Comparison of ENCODE assay signal across 1 cellular context in the genomic region with DNA sequence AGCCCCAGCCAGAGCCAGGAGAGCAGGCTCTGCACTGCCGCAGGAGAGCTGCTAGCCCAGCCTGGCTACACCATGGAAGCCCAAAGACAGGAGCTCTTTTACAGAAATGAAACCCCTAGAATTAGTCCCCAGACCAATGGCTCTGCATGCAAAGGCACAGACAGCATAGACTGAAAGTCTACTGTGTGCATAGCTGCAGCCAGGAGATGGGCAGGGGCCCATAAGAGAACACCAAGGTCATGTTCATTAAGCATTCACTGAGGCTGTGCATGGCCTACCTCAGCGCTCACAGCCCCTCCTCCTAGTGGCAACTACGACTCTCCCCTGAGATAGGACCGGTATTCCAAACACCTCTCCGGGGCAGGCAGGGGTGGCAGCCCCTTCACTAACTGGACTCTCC.
TF ChIP-seq lines count a peak whose summit lies in the region.

No MANE protein-coding gene starts in this region.

TF ChIP-seq in HepG2, 621 proteins besides CTCF, POLR2A, EP300 and RAD21 (continued from another document and continues in another):
- 0 out of 2 replicates have a peak, but pooled peaks have one; percentile 50 for TF ChIP-seq ZNF691 (CRISPR knock-in tag; IDR thresholded peaks at IDR 0.05; ENCODE audit: borderline replicate concordance, low read depth)
- TF ChIP-seq ZEB1 (IDR thresholded peaks at IDR 0.05; ENCODE audit: insufficient replicate concordance, low read depth) = no peak
- TF ChIP-seq ZNF292 (CRISPR knock-in tag; IDR thresholded peaks at IDR 0.05; ENCODE audit: borderline replicate concordance, low read depth) = peak; percentile 28; the same call in 1 of the 2 replicates
- no peak for TF ChIP-seq ZBTB37 (CRISPR knock-in tag; IDR thresholded peaks at IDR 0.05)
- TF ChIP-seq, protein P1, sequence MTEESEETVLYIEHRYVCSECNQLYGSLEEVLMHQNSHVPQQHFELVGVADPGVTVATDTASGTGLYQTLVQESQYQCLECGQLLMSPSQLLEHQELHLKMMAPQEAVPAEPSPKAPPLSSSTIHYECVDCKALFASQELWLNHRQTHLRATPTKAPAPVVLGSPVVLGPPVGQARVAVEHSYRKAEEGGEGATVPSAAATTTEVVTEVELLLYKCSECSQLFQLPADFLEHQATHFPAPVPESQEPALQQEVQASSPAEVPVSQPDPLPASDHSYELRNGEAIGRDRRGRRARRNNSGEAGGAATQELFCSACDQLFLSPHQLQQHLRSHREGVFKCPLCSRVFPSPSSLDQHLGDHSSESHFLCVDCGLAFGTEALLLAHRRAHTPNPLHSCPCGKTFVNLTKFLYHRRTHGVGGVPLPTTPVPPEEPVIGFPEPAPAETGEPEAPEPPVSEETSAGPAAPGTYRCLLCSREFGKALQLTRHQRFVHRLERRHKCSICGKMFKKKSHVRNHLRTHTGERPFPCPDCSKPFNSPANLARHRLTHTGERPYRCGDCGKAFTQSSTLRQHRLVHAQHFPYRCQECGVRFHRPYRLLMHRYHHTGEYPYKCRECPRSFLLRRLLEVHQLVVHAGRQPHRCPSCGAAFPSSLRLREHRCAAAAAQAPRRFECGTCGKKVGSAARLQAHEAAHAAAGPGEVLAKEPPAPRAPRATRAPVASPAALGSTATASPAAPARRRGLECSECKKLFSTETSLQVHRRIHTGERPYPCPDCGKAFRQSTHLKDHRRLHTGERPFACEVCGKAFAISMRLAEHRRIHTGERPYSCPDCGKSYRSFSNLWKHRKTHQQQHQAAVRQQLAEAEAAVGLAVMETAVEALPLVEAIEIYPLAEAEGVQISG (CRISPR knock-in tag; IDR thresholded peaks at IDR 0.05) = 0 out of 2 replicates have a peak, but pooled peaks have one; percentile 19
- TF ChIP-seq, protein P2, sequence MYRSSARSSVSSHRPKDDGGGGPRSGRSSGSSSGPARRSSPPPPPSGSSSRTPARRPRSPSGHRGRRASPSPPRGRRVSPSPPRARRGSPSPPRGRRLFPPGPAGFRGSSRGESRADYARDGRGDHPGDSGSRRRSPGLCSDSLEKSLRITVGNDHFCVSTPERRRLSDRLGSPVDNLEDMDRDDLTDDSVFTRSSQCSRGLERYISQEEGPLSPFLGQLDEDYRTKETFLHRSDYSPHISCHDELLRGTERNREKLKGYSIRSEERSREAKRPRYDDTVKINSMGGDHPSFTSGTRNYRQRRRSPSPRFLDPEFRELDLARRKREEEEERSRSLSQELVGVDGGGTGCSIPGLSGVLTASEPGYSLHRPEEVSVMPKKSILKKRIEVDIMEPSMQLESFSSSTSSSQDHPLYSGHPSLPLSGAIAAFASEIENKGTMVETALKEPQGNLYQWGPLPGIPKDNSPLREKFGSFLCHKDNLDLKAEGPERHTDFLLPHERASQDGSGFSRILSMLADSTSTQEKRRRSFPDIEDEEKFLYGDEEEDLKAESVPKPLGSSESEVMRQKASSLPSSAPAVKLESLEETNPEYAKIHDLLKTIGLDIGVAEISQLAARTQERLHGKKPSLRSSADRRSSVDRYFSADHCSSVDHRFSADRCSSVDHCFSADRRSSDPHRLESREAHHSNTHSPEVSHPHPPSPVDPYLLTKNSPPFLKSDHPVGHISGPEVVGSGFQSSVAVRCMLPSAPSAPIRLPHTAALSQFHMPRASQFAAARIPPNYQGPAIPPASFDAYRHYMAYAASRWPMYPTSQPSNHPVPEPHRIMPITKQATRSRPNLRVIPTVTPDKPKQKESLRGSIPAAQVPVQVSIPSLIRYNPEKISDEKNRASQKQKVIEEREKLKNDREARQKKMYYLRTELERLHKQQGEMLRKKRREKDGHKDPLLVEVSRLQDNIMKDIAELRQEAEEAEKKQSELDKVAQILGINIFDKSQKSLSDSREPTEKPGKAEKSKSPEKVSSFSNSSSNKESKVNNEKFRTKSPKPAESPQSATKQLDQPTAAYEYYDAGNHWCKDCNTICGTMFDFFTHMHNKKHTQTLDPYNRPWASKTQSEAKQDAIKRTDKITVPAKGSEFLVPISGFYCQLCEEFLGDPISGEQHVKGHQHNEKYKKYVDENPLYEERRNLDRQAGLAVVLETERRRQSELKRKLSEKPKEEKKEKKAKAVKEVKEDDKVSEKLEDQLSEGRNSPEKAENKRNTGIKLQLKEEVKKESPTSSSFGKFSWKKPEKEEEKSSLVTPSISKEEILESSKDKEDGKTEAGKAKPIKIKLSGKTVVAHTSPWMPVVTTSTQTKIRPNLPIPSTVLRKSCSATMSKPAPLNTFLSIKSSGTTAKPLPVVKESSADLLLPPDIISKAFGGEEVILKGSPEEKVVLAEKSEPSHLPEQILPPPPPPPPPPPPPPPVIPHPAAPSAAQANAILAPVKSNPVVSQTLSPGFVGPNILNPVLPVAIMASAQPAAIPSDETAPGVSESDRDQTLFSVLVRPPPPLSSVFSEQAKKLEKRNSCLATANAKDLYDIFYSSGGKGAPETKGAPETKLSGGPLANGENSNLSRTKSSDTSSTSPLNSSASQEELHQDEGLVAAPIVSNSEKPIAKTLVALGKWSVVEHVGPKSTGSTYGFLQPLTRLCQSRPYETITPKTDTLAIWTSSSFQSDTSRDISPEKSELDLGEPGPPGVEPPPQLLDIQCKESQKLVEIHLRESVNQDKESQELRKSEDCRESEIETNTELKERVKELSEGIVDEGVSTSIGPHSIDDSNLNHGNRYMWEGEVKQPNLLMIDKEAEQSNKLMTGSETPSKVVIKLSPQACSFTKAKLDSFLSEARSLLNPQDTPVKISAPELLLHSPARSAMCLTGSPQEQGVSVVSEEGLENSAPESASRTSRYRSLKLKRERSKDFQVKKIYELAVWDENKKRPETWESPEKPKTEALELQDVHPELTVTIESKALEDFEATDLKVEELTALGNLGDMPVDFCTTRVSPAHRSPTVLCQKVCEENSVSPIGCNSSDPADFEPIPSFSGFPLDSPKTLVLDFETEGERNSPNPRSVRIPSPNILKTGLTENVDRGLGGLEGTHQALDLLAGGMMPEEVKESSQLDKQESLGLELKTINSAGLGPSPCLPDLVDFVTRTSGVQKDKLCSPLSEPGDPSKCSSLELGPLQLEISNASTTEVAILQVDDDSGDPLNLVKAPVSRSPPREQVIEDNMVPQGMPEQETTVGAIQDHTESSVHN (CRISPR knock-in tag; IDR thresholded peaks at IDR 0.05) = peak; percentile 59; the same call in 1 of the 2 replicates
- no peak for TF ChIP-seq ATF7 (IDR thresholded peaks at IDR 0.05)
- 0 out of 2 replicates have a peak, but pooled peaks have one; percentile 2 for TF ChIP-seq ATF7 (CRISPR knock-in tag; IDR thresholded peaks at IDR 0.05)
- peak; percentile 30; the same call in 1 of the 2 replicates for TF ChIP-seq ARID5B (CRISPR knock-in tag; IDR thresholded peaks at IDR 0.05)
- TF ChIP-seq RARA (CRISPR knock-in tag; IDR thresholded peaks at IDR 0.05) = peak; percentile 40; the same call in 1 of the 2 replicates
- peak; percentile 8; the same call in 1 of the 2 replicates for TF ChIP-seq UBTF (CRISPR knock-in tag; IDR thresholded peaks at IDR 0.05)
- 0 out of 2 replicates have a peak, but pooled peaks have one; percentile 19 for TF ChIP-seq FOSL2 (CRISPR knock-in tag; IDR thresholded peaks at IDR 0.05)
- TF ChIP-seq ZNF766 (CRISPR knock-in tag; IDR thresholded peaks at IDR 0.05; ENCODE audit: borderline replicate concordance) = 0 out of 2 replicates have a peak, but pooled peaks have one; percentile 51
- 0 out of 2 replicates have a peak, but pooled peaks have one; percentile 12 for TF ChIP-seq TBX2 (CRISPR knock-in tag; IDR thresholded peaks at IDR 0.05; ENCODE audit: borderline replicate concordance)
- TF ChIP-seq FOXP4 (CRISPR knock-in tag; IDR thresholded peaks at IDR 0.05) = peak; percentile 11; the same call in 1 of the 2 replicates
- no peak for TF ChIP-seq ZNF253 (CRISPR knock-in tag; IDR thresholded peaks at IDR 0.05; ENCODE audit: borderline replicate concordance)
- TF ChIP-seq NR2F6 (IDR thresholded peaks at IDR 0.05) = no peak
- 0 out of 2 replicates have a peak, but pooled peaks have one; percentile 42 for TF ChIP-seq NR2F6 (CRISPR knock-in tag; IDR thresholded peaks at IDR 0.05)
- 0 out of 2 replicates have a peak, but pooled peaks have one; percentile 9 for TF ChIP-seq HDAC2 (CRISPR knock-in tag; IDR thresholded peaks at IDR 0.05)
- TF ChIP-seq ZFY (CRISPR knock-in tag; IDR thresholded peaks at IDR 0.05) = peak; percentile 29; the same call in 1 of the 2 replicates
- TF ChIP-seq SP5 (CRISPR knock-in tag; IDR thresholded peaks at IDR 0.05; ENCODE audit: borderline replicate concordance, low read depth) = peak; percentile 34; the same call in 1 of the 2 replicates
- TF ChIP-seq, protein P3, sequence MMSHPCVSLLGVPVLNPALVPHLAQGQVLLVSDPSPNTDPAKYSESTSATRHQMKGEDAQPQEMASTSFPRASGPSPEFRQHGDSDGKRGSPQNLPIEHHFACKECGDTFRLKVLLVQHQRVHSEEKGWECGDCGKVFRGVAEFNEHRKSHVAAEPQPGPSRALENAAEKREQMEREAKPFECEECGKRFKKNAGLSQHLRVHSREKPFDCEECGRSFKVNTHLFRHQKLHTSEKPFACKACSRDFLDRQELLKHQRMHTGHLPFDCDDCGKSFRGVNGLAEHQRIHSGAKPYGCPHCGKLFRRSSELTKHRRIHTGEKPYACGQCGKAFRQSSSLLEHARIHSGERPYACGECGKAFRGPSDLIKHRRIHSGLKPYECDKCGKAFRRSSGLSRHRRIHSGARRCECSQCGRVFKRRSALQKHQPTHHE (CRISPR knock-in tag; IDR thresholded peaks at IDR 0.05; ENCODE audit: borderline replicate concordance) = no peak
